ENCODE assay signal across 1 cellular context in genomic region chr2:224563537-224563936, GRCh38.
TF ChIP-seq lines count a peak whose summit lies in the region.

No MANE protein-coding gene starts in this region.

TF ChIP-seq in K562, 482 proteins besides CTCF, POLR2A, EP300 and RAD21:
- TF ChIP-seq ATF3 (IDR thresholded peaks at IDR 0.05) (0 out of 2 replicates have a peak, but pooled peaks have one; percentile 12), ATF3 (CRISPR knock-in tag; conservative IDR thresholded peaks at IDR 0.05) (no peak), ZNF589 (CRISPR knock-in tag; IDR thresholded peaks at IDR 0.05; ENCODE audit: low read depth) (no peak), EZH2 (IDR thresholded peaks at IDR 0.05; ENCODE audit: borderline replicate concordance, low read depth, low read length) (no peak)
